8 cellular contexts compared by ENCODE assay signal in genomic region chr16:4350787-4351659, GRCh38. TPM values are rescaled to one million over a fixed set of nuclear protein-coding genes. Genes with fewer than 3 reads are reported as not detected.
DNase-seq lines count a peak whose midpoint lies in the region; ATAC-seq lines count a peak whose summit lies in the region.

Gene PAM16 (minus strand): TSS chr16:4351321. CDS start chr16:4351234, 87 bp downstream.

- H3K9me3 ChIP-seq in HUES6 (ENCODE audit: control insufficient read depth, insufficient read depth, low read depth, low read length) (no peaks in the 10 kb centered on the region), NT2/D1 (ENCODE audit: insufficient read depth, low read length) (no peaks in the 10 kb centered on the region), mesodermal cell (ENCODE audit: control insufficient read depth, low read length) (no peaks in the 10 kb centered on the region)

- in situ Hi-C loops in Caki2 (cut with HindIII; ENCODE audit: low pct_unique_long_range_greater_than_20kb, low sequenced_read_pairs), result no loop called here
- in situ Hi-C loops in endometrial microvascular endothelial cells (cut with HindIII; ENCODE audit: inconsistent ontology term, low pct_unique_long_range_greater_than_20kb, low sequenced_read_pairs), result no loop called here

- H3K4me1 Mint-ChIP-seq in activated CD8-positive, alpha-beta memory T cell treated with anti-CD3 and anti-CD28 coated beads, Interleukin-2, amount 10 ng/mL, durations not matched to agents 7 days and 5 days, result peaks cover 23% of the 10 kb centered on the region

- peaks cover 4% of the 10 kb centered on the region; the same call in 1 of the 2 replicates for H3K4me1 ChIP-seq in HUES6 (ENCODE audit: control insufficient read depth, insufficient read depth, low read length)
- peaks cover 10% of the 10 kb centered on the region for H3K4me1 ChIP-seq in NT2/D1 (ENCODE audit: insufficient read depth, insufficient read length)
- peaks cover 9% of the 10 kb centered on the region for H3K4me1 ChIP-seq in mesodermal cell (ENCODE audit: control insufficient read depth, insufficient read depth, low read length, poor library complexity, severe bottlenecking)

- H3K4me3 Mint-ChIP-seq in activated CD8-positive, alpha-beta memory T cell treated with anti-CD3 and anti-CD28 coated beads, Interleukin-2, amount 10 ng/mL, durations not matched to agents 7 days and 5 days, result peak within 1 kb of the TSS; percentile 84

- peak within 1 kb of the TSS; percentile 93 for H3K9ac ChIP-seq in HUES6 (ENCODE audit: low read length)
- H3K9ac ChIP-seq in NT2/D1 (ENCODE audit: insufficient read length, low read depth), result peak within 1 kb of the TSS; percentile 100

- H3K27me3 ChIP-seq in HUES6 (ENCODE audit: control insufficient read depth, insufficient read depth, low read length) (no peaks in the 10 kb centered on the region), NT2/D1 (ENCODE audit: insufficient read depth, insufficient read length) (peaks cover 4% of the 10 kb centered on the region)

- no peaks in the 10 kb centered on the region for H3K9me3 Mint-ChIP-seq in activated CD8-positive, alpha-beta memory T cell treated with anti-CD3 and anti-CD28 coated beads, Interleukin-2, amount 10 ng/mL, durations not matched to agents 7 days and 5 days (ENCODE audit: low read depth)

- CTCF ChIA-PET in activated CD8-positive, alpha-beta memory T cell treated with anti-CD3 and anti-CD28 coated beads, Interleukin-2, amount 10 ng/mL, durations not matched to agents 7 days and 5 days (lab: Charles Lee), result interaction anchor here (0.6 to 3.5 kb wide), 14 partner anchors 9 to 273 kb away, joined by 3 to 21 read pairs (median 4); partner anchors contain the start of gene TFAP4

- H3K27me3 Mint-ChIP-seq in activated CD8-positive, alpha-beta memory T cell treated with anti-CD3 and anti-CD28 coated beads, Interleukin-2, amount 10 ng/mL, durations not matched to agents 7 days and 5 days, result no peaks in the 10 kb centered on the region

- peak; percentile 93 for ATAC-seq in GM21423 (IDR thresholded peaks at IDR 0.05; ENCODE audit: unreplicated experiment)
- ATAC-seq in activated CD8-positive, alpha-beta memory T cell treated with anti-CD3 and anti-CD28 coated beads, Interleukin-2, amount 10 ng/mL, durations not matched to agents 7 days and 5 days, result peak; percentile 95

- DNase-seq in Caki2 (ENCODE audit: low read depth) (peak; percentile 87), NT2/D1 (ENCODE audit: low read depth, low spot score) (peak; percentile 97)
- DNase-seq in activated CD8-positive, alpha-beta memory T cell treated with anti-CD3 and anti-CD28 coated beads, Interleukin-2, amount 10 ng/mL, durations not matched to agents 7 days and 5 days, result peak; percentile 98
- DNase-seq in stimulated activated CD8-positive, alpha-beta memory T cell treated with anti-CD3 and anti-CD28 coated beads, Interleukin-15, amount 100 ng/mL, for 4 hours (ENCODE audit: low read depth in 2 of 2), result peak; percentile 95 to 96

- peaks cover 15% of the 10 kb centered on the region for H3K36me3 ChIP-seq in HUES6 (ENCODE audit: control insufficient read depth, insufficient read depth, low read length)
- peaks cover 36% of the 10 kb centered on the region for H3K36me3 ChIP-seq in NT2/D1 (ENCODE audit: insufficient read depth, insufficient read length, low read length)
- peaks cover 19% of the 10 kb centered on the region for H3K36me3 ChIP-seq in mesodermal cell (ENCODE audit: control insufficient read depth, insufficient read depth, low read length)

- H3K36me3 Mint-ChIP-seq in activated CD8-positive, alpha-beta memory T cell treated with anti-CD3 and anti-CD28 coated beads, Interleukin-2, amount 10 ng/mL, durations not matched to agents 7 days and 5 days, result peaks cover 9% of the 10 kb centered on the region

- H3K27ac ChIP-seq in HUES6 (ENCODE audit: low read depth, low read length), result peak within 1 kb of the TSS; percentile 79; the same call in 1 of the 2 replicates
- peak within 1 kb of the TSS; percentile 64 for H3K27ac ChIP-seq in mesodermal cell (ENCODE audit: low read depth, low read length, severe bottlenecking)

- H3K4me3 ChIP-seq in HUES6 (ENCODE audit: low read depth, low read length) (peak within 1 kb of the TSS; percentile 96), NT2/D1 (ENCODE audit: insufficient read length, low read depth) (peak within 1 kb of the TSS; percentile 100), mesodermal cell (ENCODE audit: extremely low read depth, insufficient read depth, low read length, poor library complexity, severe bottlenecking) (peak within 1 kb of the TSS; percentile 77)

- WGBS in mesodermal cell (ENCODE audit: insufficient coverage in 2 of 2), 2 experiments, result 0 to 1% methylated on average over 48 to 60 of the region's 81 CpGs

- H3K27ac Mint-ChIP-seq in activated CD8-positive, alpha-beta memory T cell treated with anti-CD3 and anti-CD28 coated beads, Interleukin-2, amount 10 ng/mL, durations not matched to agents 7 days and 5 days, result peak within 1 kb of the TSS; percentile 87

RNA-seq across cellular contexts. Expression of gene PAM16, which starts in this region (rescaled TPM):
- 58.8 and 80.7 TPM in 2 replicates for total RNA-seq in Caki2 (2014; rRNA removed; shearing (Covaris generic); ENCODE audit: low replicate concordance)
- 10 to 100 TPM; 47.5 to 49.4 TPM for total RNA-seq in activated CD8-positive, alpha-beta memory T cell treated with anti-CD3 and anti-CD28 coated beads, Interleukin-2, amount 10 ng/mL, durations not matched to agents 7 days and 5 days
- total RNA-seq in endometrial microvascular endothelial cells (ENCODE audit: inconsistent ontology term), result 39.7 TPM
- 60.5 TPM for polyA plus RNA-seq in mesodermal cell (2013, experiment 1 of 2)
- polyA plus RNA-seq in mesodermal cell (2013, experiment 2 of 2), result 42.8 TPM

Comparison
In these comparisons a context has a peak if more than half of its experiments do, and no peak if none do; other contexts are left out.
1. Peak in every context shown above with its lines: DNase-seq, ATAC-seq, H3K4me3 ChIP-seq and H3K27ac ChIP-seq.